In the genomic region with DNA sequence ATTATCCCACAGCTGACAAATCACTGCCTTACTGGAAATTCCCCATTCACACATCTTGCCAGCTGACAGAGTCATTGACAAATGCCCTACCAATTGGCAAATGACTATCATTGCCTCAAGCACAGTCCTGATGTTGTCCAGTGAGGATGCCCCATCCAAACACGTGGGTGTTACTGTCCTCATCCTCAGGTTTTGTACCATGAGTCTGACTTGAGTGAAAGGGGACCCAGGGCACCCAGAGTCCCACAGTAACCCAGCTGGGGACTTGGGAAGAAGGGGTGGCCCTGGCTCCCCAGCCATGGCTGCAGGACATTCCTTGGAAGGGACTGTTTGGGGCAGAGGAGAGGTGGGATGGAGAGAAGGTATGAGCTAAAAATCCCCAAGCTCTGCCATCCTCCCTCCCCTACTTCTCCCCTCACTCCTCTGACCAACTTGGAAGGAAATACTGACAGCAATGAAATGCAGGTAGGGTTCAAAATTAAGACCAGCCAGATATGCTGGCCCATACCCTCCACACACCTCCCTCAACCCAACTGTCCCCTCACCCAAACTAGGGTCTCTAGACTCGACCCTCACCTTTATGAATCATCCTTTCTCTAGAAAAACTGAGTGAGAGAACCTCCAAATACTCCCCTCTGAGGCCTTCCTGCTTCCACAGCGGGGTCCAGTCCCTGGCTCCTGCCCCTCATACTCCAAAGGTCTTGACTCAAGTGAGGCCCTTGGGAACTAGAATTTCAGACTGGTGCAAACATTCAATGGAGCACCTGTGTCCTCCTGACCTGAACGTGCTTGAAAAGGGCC, we compare ENCODE assay signal across 18 cellular contexts. TPM values are rescaled to one million over a fixed set of nuclear protein-coding genes. Genes with fewer than 3 reads are reported as not detected.
"Had no signal": no experiment of that assay in that cellular context is flagged by ENCODE, and none has a peak within 500 bp of the region (broad histone marks: within the 10 kb centered on the region; RNA-seq: fewer than 3 reads in every experiment).

No MANE protein-coding gene starts in this region.

- H3K36me3 Mint-ChIP-seq: activated naive CD8-positive, alpha-beta T cell treated with anti-CD3 and anti-CD28 coated beads for 36 hours had no signal

- H3K27ac Mint-ChIP-seq: activated naive CD8-positive, alpha-beta T cell treated with anti-CD3 and anti-CD28 coated beads for 36 hours; effector memory CD8-positive, alpha-beta T cell had no signal

- ATAC-seq: effector memory CD8-positive, alpha-beta T cell; foreskin keratinocyte; left lung had no signal

- H3K27me3 ChIP-seq: foreskin keratinocyte, left lung, stomach had no signal

- H3K27me3 Mint-ChIP-seq: activated naive CD8-positive, alpha-beta T cell treated with anti-CD3 and anti-CD28 coated beads for 36 hours; effector memory CD8-positive, alpha-beta T cell had no signal

- H3K9me3 ChIP-seq: left lung, pancreas, stomach, thoracic aorta had no signal

- H3K4me3 ChIP-seq: left lung, pancreas, stomach, thoracic aorta had no signal

- H3K9me3 Mint-ChIP-seq: activated naive CD8-positive, alpha-beta T cell treated with anti-CD3 and anti-CD28 coated beads for 36 hours; effector memory CD8-positive, alpha-beta T cell had no signal

- DNase-seq: activated CD4-positive, alpha-beta T cell treated with anti-CD3 and anti-CD28 coated beads, Interleukin-2, amount 50 U/mL, for 48 hours; activated CD4-positive, CD25-positive, alpha-beta regulatory T cell treated with anti-CD3 and anti-CD28 coated beads, Interleukin-2, amount 50 U/mL, for 72 hours; activated gamma-delta T cell treated with Interleukin-2 at 50 U/mL for 16 hours; activated naive CD8-positive, alpha-beta T cell treated with anti-CD3 and anti-CD28 coated beads for 36 hours; activated T-cell treated with anti-CD3 and anti-CD28 coated beads, Interleukin-2, amount 50 U/mL, for 48 hours; aorta; effector memory CD8-positive, alpha-beta T cell; foreskin keratinocyte; left lung; mesenchymal stem cell; stimulated activated CD4-positive, alpha-beta T cell treated with anti-CD3 and anti-CD28 coated beads, Interleukin-15, amount 100 ng/mL, for 24 hours; stimulated activated CD4-positive, alpha-beta T cell treated with anti-CD3 and anti-CD28 coated beads, Interleukin-4, amount 100 ng/mL, for 24 hours; stomach had no signal

- H3K27ac ChIP-seq: foreskin keratinocyte, left lung, pancreas, stomach had no signal

- H3K4me3 Mint-ChIP-seq: activated naive CD8-positive, alpha-beta T cell treated with anti-CD3 and anti-CD28 coated beads for 36 hours; effector memory CD8-positive, alpha-beta T cell had no signal

- H3K36me3 ChIP-seq: pancreas had no signal

- H3K4me1 ChIP-seq: foreskin keratinocyte, pancreas had no signal

- FAIRE-seq: colon, islet of Langerhans, pancreas had no signal

RNA-seq across cellular contexts. Expression of a gene that starts 32.4 kb away (rescaled TPM):
- total RNA-seq: skeletal muscle tissue had no signal
